1 cellular context compared by ENCODE assay signal in genomic region chr12:473863-474577, GRCh38.
TF ChIP-seq lines count a peak whose summit lies in the region.

No MANE protein-coding gene starts in this region.

TF ChIP-seq in H1, 55 proteins besides CTCF, POLR2A, EP300 and RAD21 (continued from another document):
- no peak for TF ChIP-seq PHF8 (conservative IDR thresholded peaks at IDR 0.05; ENCODE audit: low read depth, low read length)
